29 cellular contexts compared by ENCODE assay signal in the genomic region with DNA sequence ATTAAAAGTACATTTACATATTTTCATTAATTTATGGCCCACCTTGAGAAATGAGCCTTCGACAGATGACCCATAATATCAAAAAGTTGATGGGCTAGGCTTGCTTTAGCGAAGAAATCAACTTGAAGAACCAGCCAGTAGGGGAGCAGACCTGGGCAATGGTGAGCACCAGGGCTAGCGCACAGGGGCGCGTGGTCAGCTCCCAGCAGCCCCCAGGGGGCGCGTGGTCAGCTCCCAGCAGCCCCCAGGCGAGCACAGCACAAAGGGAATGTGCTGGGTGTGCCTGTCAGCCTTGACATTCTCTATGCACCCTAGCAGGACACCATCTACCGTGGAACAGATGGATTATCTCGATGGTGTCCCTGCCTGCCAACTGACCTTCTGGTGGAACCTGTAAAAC. TPM values are rescaled to one million over a fixed set of nuclear protein-coding genes. Genes with fewer than 3 reads are reported as not detected.
"Had no signal": no experiment of that assay in that cellular context is flagged by ENCODE, and none has a peak within 500 bp of the region (broad histone marks: within the 10 kb centered on the region; RNA-seq: fewer than 3 reads in every experiment).

No MANE protein-coding gene starts in this region.

- H3K27ac ChIP-seq: hepatocyte, left ventricle myocardium inferior, neural progenitor cell, ovary, right atrium auricular region, right lobe of liver, stomach, testis, thyroid gland, transverse colon, upper lobe of left lung, vagina had no signal

- H3K27ac Mint-ChIP-seq: mesothelial cell of epicardium; naive B cell; natural killer cell; nephron progenitor cell; neural progenitor cell; progenitor cell of endocrine pancreas; stimulated activated naive B cell treated with anti-CD40 and anti-IgM and Interleukin-4, amounts not matched to agents 10 μg/mL and 1 μg/mL and 100 μg/mL, for 72 hours had no signal

- H3K9me3 Mint-ChIP-seq: nephron progenitor cell, neural progenitor cell had no signal

- H3K36me3 ChIP-seq: left ventricle myocardium inferior, neural progenitor cell, ovary, right atrium auricular region, right lobe of liver, stomach, thyroid gland, transverse colon, upper lobe of left lung, vagina had no signal

- H2AFZ ChIP-seq: hepatocyte, neural progenitor cell had no signal

- H3K9ac ChIP-seq: neural progenitor cell had no signal

- H3K27me3 Mint-ChIP-seq: naive B cell; progenitor cell of endocrine pancreas; stimulated activated naive B cell treated with anti-CD40 and anti-IgM and Interleukin-4, amounts not matched to agents 10 μg/mL and 1 μg/mL and 100 μg/mL, for 72 hours had no signal

- FAIRE-seq: keratinocyte had no signal

- H3K27me3 ChIP-seq: hepatocyte, neural progenitor cell, ovary, right atrium auricular region, right lobe of liver, stomach, testis, thyroid gland, transverse colon, upper lobe of left lung, vagina had no signal

- H3K79me2 ChIP-seq: hepatocyte had no signal

- DNase-seq: kidney glomerular epithelial cell; left colon; left ventricle myocardium inferior; mesendoderm; naive B cell; natural killer cell; nephron progenitor cell; ovary; right lobe of liver; stimulated activated CD4-positive, alpha-beta T cell treated with anti-CD3 and anti-CD28 coated beads, Interleukin-1b, Interleukin-23, amount 100 ng/mL, for 48 hours; stimulated activated CD4-positive, alpha-beta T cell treated with anti-CD3 and anti-CD28 coated beads, Interleukin-2, amount 100 ng/mL, for 48 hours; stimulated activated CD4-positive, alpha-beta T cell treated with anti-CD3 and anti-CD28 coated beads, Interleukin-4, amount 100 ng/mL, for 4 hours; stimulated activated CD8-positive, alpha-beta memory T cell treated with anti-CD3 and anti-CD28 coated beads, Interleukin-4, amount 100 ng/mL, for 48 hours; stimulated activated naive B cell treated with anti-CD40 and anti-IgM and Interleukin-4, amounts not matched to agents 10 μg/mL and 1 μg/mL and 100 μg/mL, for 72 hours; stimulated activated naive CD8-positive, alpha-beta T cell treated with anti-CD3 and anti-CD28 coated beads, Interleukin-15, Interleukin-2, amounts not matched to agents 100 U/mL and 50 U/mL, for 24 hours; stomach; testis; thyroid gland; transverse colon had no signal

- H3K4me3 Mint-ChIP-seq: mesothelial cell of epicardium; naive B cell; natural killer cell; nephron progenitor cell; neural progenitor cell; stimulated activated naive B cell treated with anti-CD40 and anti-IgM and Interleukin-4, amounts not matched to agents 10 μg/mL and 1 μg/mL and 100 μg/mL, for 72 hours had no signal

- H3K36me3 Mint-ChIP-seq: mesothelial cell of epicardium; naive B cell; natural killer cell; stimulated activated naive B cell treated with anti-CD40 and anti-IgM and Interleukin-4, amounts not matched to agents 10 μg/mL and 1 μg/mL and 100 μg/mL, for 72 hours had no signal

- H3K9me3 ChIP-seq: left ventricle myocardium inferior, ovary, right atrium auricular region, right lobe of liver, stomach, testis, thyroid gland, transverse colon, upper lobe of left lung, vagina had no signal

- H3K4me1 ChIP-seq: left ventricle myocardium inferior, neural progenitor cell, right atrium auricular region, right lobe of liver, stomach, testis, thyroid gland, transverse colon, upper lobe of left lung, vagina had no signal

- ATAC-seq: left colon; natural killer cell; stimulated activated naive B cell treated with anti-CD40 and anti-IgM and Interleukin-4, amounts not matched to agents 10 μg/mL and 1 μg/mL and 100 μg/mL, for 72 hours; stimulated activated naive CD8-positive, alpha-beta T cell treated with anti-CD3 and anti-CD28 coated beads, Interleukin-15, Interleukin-2, amounts not matched to agents 100 U/mL and 50 U/mL, for 24 hours had no signal

- H3K4me2 ChIP-seq: hepatocyte, neural progenitor cell, smooth muscle cell had no signal

- H3K4me3 ChIP-seq: hepatocyte, left ventricle myocardium inferior, lung, neural progenitor cell, ovary, right atrium auricular region, right lobe of liver, smooth muscle cell, stomach, testis, thyroid gland, transverse colon, upper lobe of left lung, vagina had no signal

- H3K4me1 Mint-ChIP-seq: mesothelial cell of epicardium; naive B cell; natural killer cell; neural progenitor cell; stimulated activated naive B cell treated with anti-CD40 and anti-IgM and Interleukin-4, amounts not matched to agents 10 μg/mL and 1 μg/mL and 100 μg/mL, for 72 hours had no signal

RNA-seq across cellular contexts. Expression of gene SOX5, which starts 15.3 kb away (rescaled TPM):
- polyA plus RNA-seq: keratinocyte had no signal
